18 cellular contexts compared by ENCODE assay signal in the genomic region with DNA sequence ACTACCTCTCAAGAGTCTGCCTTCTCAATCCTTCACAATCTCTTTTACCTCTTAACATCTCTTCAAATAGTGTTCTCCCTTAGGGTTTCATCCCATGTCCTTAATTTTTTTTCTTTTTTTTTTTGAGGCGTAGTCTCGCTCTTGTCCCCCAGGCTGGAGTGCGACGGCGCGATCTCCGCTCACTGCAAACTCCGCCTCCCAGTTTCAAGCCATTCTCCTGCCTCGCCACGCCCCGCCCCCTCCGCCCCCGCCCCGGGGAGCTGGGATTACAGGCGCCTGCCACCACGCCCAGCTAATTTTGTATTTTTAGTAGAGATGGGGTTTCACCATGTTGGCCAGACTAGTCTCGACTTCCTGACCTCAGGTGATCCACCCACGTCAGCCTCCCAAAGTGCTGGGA. TPM values are rescaled to one million over a fixed set of nuclear protein-coding genes. Genes with fewer than 3 reads are reported as not detected.
DNase-seq lines count a peak whose midpoint lies in the region; ATAC-seq and TF ChIP-seq lines count a peak whose summit lies in the region.
"Had no signal": no experiment of that assay in that cellular context is flagged by ENCODE, and none has a peak within 500 bp of the region (broad histone marks: within the 10 kb centered on the region; RNA-seq: fewer than 3 reads in every experiment).

No MANE protein-coding gene starts in this region.

- intact Hi-C loops in activated CD4-positive, alpha-beta T cell treated with anti-CD3 and anti-CD28 coated beads, Interleukin-2, amount 10 ng/mL, durations not matched to agents 24 days and 14 days (cut with micrococcal nuclease) = loop anchor here (1.0 kb wide), 2 partner anchors 35 to 117 kb away; no protein-coding TSS in a partner anchor

- peaks cover 34% of the 10 kb centered on the region for H3K4me1 Mint-ChIP-seq in activated CD4-positive, alpha-beta T cell treated with anti-CD3 and anti-CD28 coated beads, Interleukin-2, amount 10 ng/mL, durations not matched to agents 24 days and 14 days
- H3K4me1 Mint-ChIP-seq in activated naive CD8-positive, alpha-beta T cell treated with anti-CD3 and anti-CD28 coated beads, Interleukin-2, amount 50 U/mL, for 24 hours = peaks cover 68% of the 10 kb centered on the region
- peaks cover 61% of the 10 kb centered on the region for H3K4me1 Mint-ChIP-seq in stimulated activated memory B cell treated with anti-CD40 and anti-IgM and Interleukin-4, amounts not matched to agents 10 μg/mL and 1 μg/mL and 100 μg/mL, for 72 hours

- peaks cover 62% of the 10 kb centered on the region for H3K4me1 ChIP-seq in OCI-LY3 (ENCODE audit: low read length)

- H3K9me3 ChIP-seq in OCI-LY3 (ENCODE audit: insufficient read depth, low read length) = no peaks in the 10 kb centered on the region

- H3K27ac ChIP-seq in OCI-LY3 (ENCODE audit: low read length) = peak overlapping the region; percentile 63
- H3K27ac ChIP-seq: 22Rv1 had no signal

- CTCF ChIA-PET in GM10248 (lab: Yijun Ruan, JAX) = interaction anchor here (1.1 to 1.7 kb wide), 3 partner anchors 11 to 152 kb away, joined by 3 to 9 read pairs (median 4); no protein-coding TSS in a partner anchor

- H3K27me3 ChIP-seq in OCI-LY3 (ENCODE audit: low read depth, low read length) = no peaks in the 10 kb centered on the region

- no peak overlapping the region for H3K4me3 ChIP-seq in OCI-LY3 (ENCODE audit: low read length)

- peaks cover 3% of the 10 kb centered on the region for H3K27me3 Mint-ChIP-seq in activated CD4-positive, alpha-beta T cell treated with anti-CD3 and anti-CD28 coated beads, Interleukin-2, amount 10 ng/mL, durations not matched to agents 24 days and 14 days
- peaks cover 22% of the 10 kb centered on the region for H3K27me3 Mint-ChIP-seq in activated naive CD8-positive, alpha-beta T cell treated with anti-CD3 and anti-CD28 coated beads, Interleukin-2, amount 50 U/mL, for 24 hours
- H3K27me3 Mint-ChIP-seq in stimulated activated memory B cell treated with anti-CD40 and anti-IgM and Interleukin-4, amounts not matched to agents 10 μg/mL and 1 μg/mL and 100 μg/mL, for 72 hours = no peaks in the 10 kb centered on the region

- no peak for ATAC-seq in activated naive CD8-positive, alpha-beta T cell treated with anti-CD3 and anti-CD28 coated beads, Interleukin-2, amount 50 U/mL, for 24 hours
- no peak for ATAC-seq in stimulated activated memory B cell treated with anti-CD40 and anti-IgM and Interleukin-4, amounts not matched to agents 10 μg/mL and 1 μg/mL and 100 μg/mL, for 72 hours
- no peak for ATAC-seq in HG02852 (IDR thresholded peaks at IDR 0.05; ENCODE audit: unreplicated experiment)
- ATAC-seq: CD8-positive, alpha-beta T cell had no signal

- H2AFZ ChIP-seq in OCI-LY3 (ENCODE audit: low read depth, low read length) = peak overlapping the region; percentile 76; the same call in 1 of the 2 replicates

- no peaks in the 10 kb centered on the region; the same call in 1 of the 2 replicates for H3K79me2 ChIP-seq in OCI-LY3 (ENCODE audit: low read length)

- no peaks in the 10 kb centered on the region for H3K36me3 ChIP-seq in OCI-LY3 (replicated peaks; ENCODE audit: low read depth, low read length)

- peak overlapping the region; percentile 22 for H3K27ac Mint-ChIP-seq in activated CD4-positive, alpha-beta T cell treated with anti-CD3 and anti-CD28 coated beads, Interleukin-2, amount 10 ng/mL, durations not matched to agents 24 days and 14 days
- H3K27ac Mint-ChIP-seq in activated naive CD8-positive, alpha-beta T cell treated with anti-CD3 and anti-CD28 coated beads, Interleukin-2, amount 50 U/mL, for 24 hours = peak overlapping the region; percentile 57
- H3K27ac Mint-ChIP-seq in stimulated activated memory B cell treated with anti-CD40 and anti-IgM and Interleukin-4, amounts not matched to agents 10 μg/mL and 1 μg/mL and 100 μg/mL, for 72 hours = peak overlapping the region; percentile 59
- H3K27ac Mint-ChIP-seq: CD14-positive monocyte; CD8-positive, alpha-beta T cell; HFFc6; IgD-negative memory B cell had no signal

- H3K9ac ChIP-seq in OCI-LY3 (ENCODE audit: low read length) = peak overlapping the region; percentile 15; the same call in 1 of the 2 replicates

- no peaks in the 10 kb centered on the region for H3K36me3 Mint-ChIP-seq in activated CD4-positive, alpha-beta T cell treated with anti-CD3 and anti-CD28 coated beads, Interleukin-2, amount 10 ng/mL, durations not matched to agents 24 days and 14 days (ENCODE audit: low read depth)
- peaks cover 4% of the 10 kb centered on the region for H3K36me3 Mint-ChIP-seq in activated naive CD8-positive, alpha-beta T cell treated with anti-CD3 and anti-CD28 coated beads, Interleukin-2, amount 50 U/mL, for 24 hours (ENCODE audit: low read depth)
- H3K36me3 Mint-ChIP-seq in stimulated activated memory B cell treated with anti-CD40 and anti-IgM and Interleukin-4, amounts not matched to agents 10 μg/mL and 1 μg/mL and 100 μg/mL, for 72 hours = no peaks in the 10 kb centered on the region
- H3K36me3 Mint-ChIP-seq: CD14-positive monocyte; CD8-positive, alpha-beta T cell; IgD-negative memory B cell had no signal

- no peak for DNase-seq in activated CD4-positive, alpha-beta T cell treated with anti-CD3 and anti-CD28 coated beads, Interleukin-2, amount 10 ng/mL, durations not matched to agents 24 days and 14 days
- DNase-seq in activated CD4-positive, alpha-beta T cell treated with anti-CD3 and anti-CD28 coated beads for 1 hour = no peak
- DNase-seq in activated naive CD8-positive, alpha-beta T cell treated with anti-CD3 and anti-CD28 coated beads, Interleukin-2, amount 50 U/mL, for 24 hours = no peak
- DNase-seq in NCI-H1092 (lab: John Stamatoyannopoulos, UW) (no peak), GM10248 (ENCODE audit: extremely low spot score) (no peak)
- DNase-seq: Caco-2; CD8-positive, alpha-beta T cell; DND-41; GF-D8; HCEC 1CT; HFFc6 had no signal

- H3K4me3 Mint-ChIP-seq in activated CD4-positive, alpha-beta T cell treated with anti-CD3 and anti-CD28 coated beads, Interleukin-2, amount 10 ng/mL, durations not matched to agents 24 days and 14 days = no peak overlapping the region
- no peak overlapping the region for H3K4me3 Mint-ChIP-seq in activated naive CD8-positive, alpha-beta T cell treated with anti-CD3 and anti-CD28 coated beads, Interleukin-2, amount 50 U/mL, for 24 hours
- no peak overlapping the region for H3K4me3 Mint-ChIP-seq in stimulated activated memory B cell treated with anti-CD40 and anti-IgM and Interleukin-4, amounts not matched to agents 10 μg/mL and 1 μg/mL and 100 μg/mL, for 72 hours
- H3K4me3 Mint-ChIP-seq: CD14-positive monocyte; CD8-positive, alpha-beta T cell; HFFc6; IgD-negative memory B cell had no signal

- no peaks in the 10 kb centered on the region for H4K20me1 ChIP-seq in OCI-LY3 (ENCODE audit: insufficient read depth, low read length)

- no peak for TF ChIP-seq CTCF in OCI-LY3 (IDR thresholded peaks at IDR 0.05; ENCODE audit: low read depth, low read length)
- no peak for TF ChIP-seq CTCF in GM10248 (IDR thresholded peaks at IDR 0.05; ENCODE audit: control extremely low read depth, extremely low read depth, low read depth, missing control alignments)

- POLR2A ChIA-PET in GM10248 (lab: Yijun Ruan, JAX) = no interaction called here

- H3K4me2 ChIP-seq in OCI-LY3 (ENCODE audit: low read length) = peak overlapping the region; percentile 44

- no peaks in the 10 kb centered on the region for H3K9me3 Mint-ChIP-seq in activated CD4-positive, alpha-beta T cell treated with anti-CD3 and anti-CD28 coated beads, Interleukin-2, amount 10 ng/mL, durations not matched to agents 24 days and 14 days
- peaks cover 6% of the 10 kb centered on the region for H3K9me3 Mint-ChIP-seq in activated naive CD8-positive, alpha-beta T cell treated with anti-CD3 and anti-CD28 coated beads, Interleukin-2, amount 50 U/mL, for 24 hours
- H3K9me3 Mint-ChIP-seq in stimulated activated memory B cell treated with anti-CD40 and anti-IgM and Interleukin-4, amounts not matched to agents 10 μg/mL and 1 μg/mL and 100 μg/mL, for 72 hours = no peaks in the 10 kb centered on the region
- H3K9me3 Mint-ChIP-seq: HFFc6, IgD-negative memory B cell had no signal

RNA-seq across cellular contexts. Expression of a gene that starts 7.0 kb away (rescaled TPM):
- total RNA-seq in activated CD4-positive, alpha-beta T cell treated with anti-CD3 and anti-CD28 coated beads, Interleukin-2, amount 10 ng/mL, durations not matched to agents 24 days and 14 days = 49.7 and 51.9 TPM in 2 replicates
- total RNA-seq: HT-29 had no signal
